ENCODE assay signal across 8 cellular contexts in genomic region chrX:134236690-134237362, GRCh38. TPM values are rescaled to one million over a fixed set of nuclear protein-coding genes. Genes with fewer than 3 reads are reported as not detected.
DNase-seq lines count a peak whose midpoint lies in the region; ATAC-seq, FAIRE-seq and TF ChIP-seq lines count a peak whose summit lies in the region.

TSS of gene CCDC160 (plus strand) at chrX:134237182. CDS start at chrX:134244801, 7,619 bp downstream.

- peak; percentile 46 for ATAC-seq in Right ventricle myocardium inferior

- peaks cover 17% of the 10 kb centered on the region; the same call in 1 of the 2 replicates for H3F3A ChIP-seq in PC-9 (ENCODE audit: insufficient read depth, low read depth)

- H3K23me2 ChIP-seq in H1 (ENCODE audit: low read depth, low read length): 0 out of 2 replicates have a peak, but pooled peaks cover 4% of the 10 kb centered on the region

- intact Hi-C loops in Right ventricle myocardium inferior (cut with DNase I): no loop called here
- intact Hi-C loops in cardiac septum (cut with DNase I): no loop called here
- intact Hi-C loops in PC-9 (cut with micrococcal nuclease; ENCODE audit: unreplicated experiment): no loop called here
- intact Hi-C loops in thyroid gland (cut with DNase I): no loop called here

- WGBS in H1 (ENCODE audit: extremely low coverage in 1 of 2, insufficient coverage in 1 of 2, insufficient read length in 1 of 2, insufficient replicate concordance in 2 of 2, low coverage in 1 of 2, low lambda C conversion rate in 2 of 2, missing lambda C conversion rate in 1 of 2), 2 experiments: 5% methylated on average over 34 of the region's 51 CpGs; no CpG with 5 or more reads in 1 of the 2 experiments
- WGBS in mesendoderm (ENCODE audit: extremely low coverage, insufficient coverage, low lambda C conversion rate): no CpG with 5 or more reads among the region's 51 CpGs
- 12% methylated on average over 3 of the region's 51 CpGs; no CpG with 5 or more reads in 1 of the 2 donors for WGBS in thyroid gland, 2 donors

- H3K9me2 ChIP-seq in PC-9 (ENCODE audit: insufficient read depth): no peaks in the 10 kb centered on the region

- H3K79me2 ChIP-seq in PC-9 (ENCODE audit: low read depth) (no peaks in the 10 kb centered on the region), H1 (ENCODE audit: control insufficient read depth in 1 of 2, insufficient read depth in 2 of 2, low read length in 2 of 2) (no peaks in the 10 kb centered on the region), mesendoderm (ENCODE audit: control insufficient read depth, insufficient read depth, low read length) (no peaks in the 10 kb centered on the region)

- no peak within 1 kb of the TSS for H3K23ac ChIP-seq in H1 (ENCODE audit: insufficient read length)
- no peak within 1 kb of the TSS for H3K23ac ChIP-seq in mesendoderm (ENCODE audit: low read length)

- peaks cover 45% of the 10 kb centered on the region for H3K4me1 ChIP-seq in PC-9 (replicated peaks; ENCODE audit: insufficient read depth)
- peaks cover 2 to 13% (median 7%) of the 10 kb centered on the region in 4 experiments; a peak in 4 of 7 replicates for H3K4me1 ChIP-seq in H1 (replicated peaks in 1 of 4; ENCODE audit: control insufficient read depth in 3 of 4, insufficient read depth in 4 of 4, low read length in 3 of 4)
- H3K4me1 ChIP-seq in mesendoderm (ENCODE audit: control insufficient read depth, low read depth, low read length): no peaks in the 10 kb centered on the region
- no peaks in the 10 kb centered on the region for H3K4me1 ChIP-seq in thyroid gland

- CTCF ChIA-PET in PC-9 (lab: Charles Lee) (no interaction called here), H1 (lab: Charles Lee; ENCODE audit: partially characterized antibody) (no interaction called here)

- H2AFZ ChIP-seq in PC-9: peak within 1 kb of the TSS; percentile 93
- H2AFZ ChIP-seq in H1 (ENCODE audit: low read length): peak within 1 kb of the TSS; percentile 85

- no peaks in the 10 kb centered on the region for H3K79me1 ChIP-seq in H1 (ENCODE audit: low read depth, low read length)
- H3K79me1 ChIP-seq in mesendoderm (ENCODE audit: low read length): no peaks in the 10 kb centered on the region

- H3K27me3 ChIP-seq in PC-9 (ENCODE audit: insufficient read depth, low read depth) (no peaks in the 10 kb centered on the region), H1 (replicated peaks in 1 of 4; ENCODE audit: control insufficient read depth in 3 of 4, extremely low read depth in 1 of 4, insufficient read depth in 3 of 4, low read length in 3 of 4) (no peaks in the 10 kb centered on the region), mesendoderm (ENCODE audit: insufficient read depth, low read length, poor library complexity) (no peaks in the 10 kb centered on the region), thyroid gland (no peaks in the 10 kb centered on the region)

- no TSS peak for BruUV-seq in PC-9 (replicated peaks; lab: Mats Ljungman, UMichigan)

- H4K8ac ChIP-seq in H1 (ENCODE audit: extremely low read depth, insufficient read depth, low read length) (peak within 1 kb of the TSS; percentile 35; the same call in 1 of the 2 replicates), mesendoderm (ENCODE audit: low read depth, low read length) (no peak within 1 kb of the TSS)

- H3K4ac ChIP-seq in H1 (replicated peaks; ENCODE audit: insufficient read length, low read depth, low read length) (no peak within 1 kb of the TSS), mesendoderm (ENCODE audit: low read depth, low read length) (no peak within 1 kb of the TSS)

- DNase-seq in Right ventricle myocardium inferior (ENCODE audit: missing footprints) (peak; percentile 80), cardiac septum (ENCODE audit: low spot score) (no peak), PC-9 (peak; percentile 52 to 63), H1 (ENCODE audit: low read depth in 1 of 2, low spot score in 2 of 2) (peak; percentile 19 to 83), mesendoderm (peak; percentile 64), thyroid gland (peak; percentile 56 to 64), UCSD-AML1 (lab: John Stamatoyannopoulos, UW; ENCODE audit: unreplicated experiment) (no peak), SHP77 (lab: John Stamatoyannopoulos, UW) (no peak)

- H3K4me2 ChIP-seq in PC-9: peak within 1 kb of the TSS; percentile 81
- peak within 1 kb of the TSS; percentile 70 to 76 for H3K4me2 ChIP-seq in H1 (ENCODE audit: insufficient read depth in 1 of 2, low read depth in 2 of 2, low read length in 2 of 2)
- peak within 1 kb of the TSS; percentile 38 for H3K4me2 ChIP-seq in mesendoderm (ENCODE audit: low read length)

- H4K20me1 ChIP-seq in PC-9 (ENCODE audit: insufficient read depth): no peaks in the 10 kb centered on the region
- no peaks in the 10 kb centered on the region for H4K20me1 ChIP-seq in H1 (replicated peaks in 1 of 2; ENCODE audit: control insufficient read depth in 1 of 2, insufficient read depth in 2 of 2, low read length in 2 of 2)

- no peak for FAIRE-seq in H1 (lab: Jason Lieb, UNC)

- H2BK20ac ChIP-seq in H1 (ENCODE audit: low read length): no peak within 1 kb of the TSS

- peak within 1 kb of the TSS; percentile 71 for H3K4me3 ChIP-seq in PC-9
- peak within 1 kb of the TSS; percentile 49 to 71 (median 51) for H3K4me3 ChIP-seq in H1 (ENCODE audit: extremely low read depth in 1 of 4, insufficient read depth in 2 of 4, low read depth in 3 of 4, low read length in 4 of 4)
- H3K4me3 ChIP-seq in mesendoderm (ENCODE audit: low read length): peak within 1 kb of the TSS; percentile 17
- H3K4me3 ChIP-seq in thyroid gland (replicated peaks in 1 of 3): peak within 1 kb of the TSS in 2 of 3 donors; percentile 22 to 40

- H3K36me3 ChIP-seq in PC-9 (ENCODE audit: low read depth) (no peaks in the 10 kb centered on the region), H1 (ENCODE audit: control insufficient read depth in 2 of 4, insufficient read depth in 4 of 4, low read length in 3 of 4) (no peaks in the 10 kb centered on the region), mesendoderm (ENCODE audit: control insufficient read depth, insufficient read depth, low read length) (no peaks in the 10 kb centered on the region), thyroid gland (no peaks in the 10 kb centered on the region)

- H2BK12ac ChIP-seq in H1 (ENCODE audit: low read depth, low read length): no peak within 1 kb of the TSS

- peak within 1 kb of the TSS; percentile 5 for H4K91ac ChIP-seq in H1 (replicated peaks; ENCODE audit: insufficient read length, low read length)

- no peak within 1 kb of the TSS for H3K14ac ChIP-seq in H1 (ENCODE audit: insufficient read length)

- peak within 1 kb of the TSS; percentile 7 for H4K5ac ChIP-seq in H1 (ENCODE audit: insufficient read length, low read depth, low read length)
- no peak within 1 kb of the TSS for H4K5ac ChIP-seq in mesendoderm (ENCODE audit: low read length)

- H3K9me3 ChIP-seq in PC-9 (ENCODE audit: insufficient read depth, low read depth): no peaks in the 10 kb centered on the region
- no peaks in the 10 kb centered on the region for H3K9me3 ChIP-seq in H1 (ENCODE audit: insufficient read depth in 2 of 2, low read depth in 1 of 2, low read length in 1 of 2)
- H3K9me3 ChIP-seq in thyroid gland: no peaks in the 10 kb centered on the region

- H2BK15ac ChIP-seq in H1 (ENCODE audit: low read length) (no peak within 1 kb of the TSS), mesendoderm (replicated peaks; ENCODE audit: low read depth) (no peak within 1 kb of the TSS)

- TF ChIP-seq RAD21 in H1 (IDR thresholded peaks at IDR 0.05 in 1 of 2, conservative IDR thresholded peaks at IDR 0.05 in 1 of 2; ENCODE audit: low read depth in 2 of 2, low read length in 2 of 2): no peak

- TF ChIP-seq EP300 in H1 (IDR thresholded peaks at IDR 0.05; ENCODE audit: borderline replicate concordance in 1 of 2, low read depth in 2 of 2, low read length in 2 of 2): no peak

- H3K56ac ChIP-seq in H1 (replicated peaks; ENCODE audit: insufficient read length, low read depth, low read length) (no peak within 1 kb of the TSS), mesendoderm (ENCODE audit: low read length) (peak within 1 kb of the TSS; percentile 76)

- no peak for TF ChIP-seq CTCF in PC-9 (conservative IDR thresholded peaks at IDR 0.05)
- TF ChIP-seq CTCF in H1 (IDR thresholded peaks at IDR 0.05; ENCODE audit: control extremely low read depth in 1 of 3, insufficient read depth in 1 of 3, low read depth in 1 of 3, low read length in 3 of 3): no peak
- TF ChIP-seq CTCF in thyroid gland (IDR thresholded peaks at IDR 0.05): no peak

- H2BK120ac ChIP-seq in H1 (replicated peaks; ENCODE audit: low read depth, low read length) (no peak within 1 kb of the TSS), mesendoderm (ENCODE audit: low read depth, low read length) (no peak within 1 kb of the TSS)

- POLR2A ChIA-PET in PC-9 (lab: Charles Lee; ENCODE audit: unreplicated experiment): interaction anchor here (0.6 kb wide), 1 partner anchor 649 kb away, joined by 3 read pairs; no protein-coding TSS in a partner anchor
- POLR2A ChIA-PET in H1 (lab: Charles Lee; ENCODE audit: partially characterized antibody): interaction anchor here (1.0 kb wide), 1 partner anchor 17 kb away, joined by 3 read pairs; no protein-coding TSS in a partner anchor

- H3K27ac ChIP-seq in PC-9: no peak within 1 kb of the TSS
- H3K27ac ChIP-seq in H1 (ENCODE audit: low read depth, low read length): no peak within 1 kb of the TSS
- no peak within 1 kb of the TSS for H3K27ac ChIP-seq in mesendoderm (ENCODE audit: low read depth, low read length)
- H3K27ac ChIP-seq in thyroid gland: no peak within 1 kb of the TSS

- TF ChIP-seq POLR2A in H1 (IDR thresholded peaks at IDR 0.05; ENCODE audit: control extremely low read depth in 1 of 2, low read depth in 2 of 2, low read length in 2 of 2) (no peak), thyroid gland (IDR thresholded peaks at IDR 0.05) (no peak)

- no peak within 1 kb of the TSS for H3K9ac ChIP-seq in H1 (replicated peaks in 1 of 4; ENCODE audit: extremely low read depth in 1 of 4, low read depth in 3 of 4, low read length in 3 of 4)
- H3K9ac ChIP-seq in mesendoderm (ENCODE audit: low read length): peak within 1 kb of the TSS; percentile 42

- H2AK5ac ChIP-seq in H1 (ENCODE audit: low read depth, low read length) (no peak within 1 kb of the TSS), mesendoderm (ENCODE audit: low read length) (no peak within 1 kb of the TSS)

- H2BK5ac ChIP-seq in H1 (ENCODE audit: low read depth, low read length) (no peak within 1 kb of the TSS), mesendoderm (ENCODE audit: low read length) (no peak within 1 kb of the TSS)

- H3K18ac ChIP-seq in H1 (ENCODE audit: extremely low read depth, low read length): no peak within 1 kb of the TSS; the same call in 1 of the 2 replicates
- H3K18ac ChIP-seq in mesendoderm (ENCODE audit: low read length): peak within 1 kb of the TSS; percentile 82

RNA-seq across cellular contexts. Expression of gene CCDC160, which starts in this region (rescaled TPM):
- total RNA-seq in Right ventricle myocardium inferior: not detected
- total RNA-seq in cardiac septum: not detected
- 0.23 and 0.48 TPM in 2 replicates for total RNA-seq in PC-9 (2021)
- total RNA-seq in H1 (2021; fragmentation: NEBNext Ultra II Directional; extraction: Animal tissue kit (Norgen Biotek cat#: 25700)): 2.4 and 2.6 TPM in 2 replicates
- polyA plus RNA-seq in H1 (2011; rRNA removed): 0.46 and 0.92 TPM in 2 replicates
- 1.8 TPM for polyA plus RNA-seq in H1 (2011; cell fraction: cytosol; rRNA removed)
- 0.23 TPM for polyA plus RNA-seq in H1 (2011; cell fraction: nucleus; rRNA removed)
- 1.4 to 3.9 TPM (median 1.8 TPM) in 4 replicates for polyA plus RNA-seq in H1 (2012, experiment 1 of 2)
- polyA plus RNA-seq in H1 (2012, experiment 2 of 2): 0.14 TPM
- 3.4 TPM for polyA plus RNA-seq in H1 (2013, experiment 1 of 2)
- polyA plus RNA-seq in H1 (2013, experiment 2 of 2): 3.6 TPM
- polyA minus RNA-seq in H1 (2011; rRNA and poly(A)+ RNA removed): 0.22 and 0.28 TPM in 2 replicates
- 0.88 TPM for polyA minus RNA-seq in H1 (2011; cell fraction: cytosol; rRNA and poly(A)+ RNA removed)
- polyA minus RNA-seq in H1 (2011; cell fraction: nucleus; rRNA and poly(A)+ RNA removed): 1.6 TPM
- polyA plus RNA-seq in mesendoderm (2013, experiment 1 of 2): 2.7 TPM
- polyA plus RNA-seq in mesendoderm (2013, experiment 2 of 2): 3.2 TPM
- total RNA-seq in thyroid gland: under 1 TPM in 2 of 4 donors, not detected in 2; 0.81 to 0.89 TPM

Comparison
In these comparisons a context has a peak if more than half of its experiments do, and no peak if none do; other contexts are left out.
1. Peak in DNase-seq and ATAC-seq in Right ventricle myocardium inferior; RNA of the gene not detected or under 1 TPM.
2. Peak in DNase-seq, H3K4me3 ChIP-seq and H3K4me2 ChIP-seq in PC-9; RNA of the gene not detected or under 1 TPM.
3. Peak in DNase-seq and H3K4me3 ChIP-seq in thyroid gland; RNA of the gene not detected or under 1 TPM.
4. DNase-seq: peak in H1 (2 of 2) and mesendoderm (single experiment); none in cardiac septum (single experiment), UCSD-AML1 (single experiment) and SHP77 (0 of 2).
5. H3K4me3 ChIP-seq: peak in every context shown above with its lines; median percentile 71 in PC-9; 51 in H1; 31 in thyroid gland; 17 in mesendoderm.
6. Peak in every context shown above with its lines, with median percentiles within 50 percentile points of each other: H3K4me2 ChIP-seq.